32 cellular contexts compared by ENCODE assay signal in the genomic region with DNA sequence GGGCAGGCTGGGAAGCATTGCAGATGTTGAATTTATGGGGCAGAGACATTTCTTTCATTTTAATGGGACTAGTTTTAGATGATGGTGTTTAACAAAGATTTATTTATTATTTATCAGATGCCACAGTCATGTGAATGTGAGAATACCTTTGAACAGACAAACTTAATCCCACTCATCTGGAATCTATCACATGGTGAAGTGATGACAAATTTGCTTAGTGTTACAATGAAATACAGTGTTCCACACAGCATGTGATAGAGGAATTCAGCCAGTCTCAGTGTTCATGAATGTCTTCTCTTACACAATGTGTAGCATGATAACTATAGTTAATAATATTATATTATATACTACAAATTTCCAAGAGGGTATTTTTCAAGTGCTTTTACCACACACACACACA.
"Had no signal": no experiment of that assay in that cellular context is flagged by ENCODE, and none has a peak within 500 bp of the region (broad histone marks: within the 10 kb centered on the region; RNA-seq: fewer than 3 reads in every experiment).

No MANE protein-coding gene starts in this region.

- H3K4me3 Mint-ChIP-seq: activated B cell treated with CpG ODN at 0.5 μM for 24 hours; activated CD4-positive, alpha-beta memory T cell treated with anti-CD3 and anti-CD28 coated beads for 36 hours; activated CD4-positive, alpha-beta T cell treated with anti-CD3 and anti-CD28 coated beads, Interleukin-2, amount 10 ng/mL, durations not matched to agents 24 days and 14 days; activated CD8-positive, alpha-beta T cell treated with anti-CD3 and anti-CD28 coated beads for 36 hours; activated naive CD4-positive, alpha-beta T cell treated with anti-CD3 and anti-CD28 coated beads for 36 hours; activated naive CD8-positive, alpha-beta T cell treated with anti-CD3 and anti-CD28 coated beads for 36 hours; activated T-cell treated with anti-CD3 and anti-CD28 coated beads, Interleukin-2, amount 50 U/mL, for 4 hours; activated T-cell treated with anti-CD3 and anti-CD28 coated beads, Interleukin-2, amount 50 U/mL, for 72 hours; activated T-helper 1 cell treated with anti-CD3 and anti-CD28 coated beads, Interleukin-12 subunit alpha, Interleukin-12 subunit beta, Interleukin-2, Interleukin-4 antibody, amounts not matched to agents 30 ng/mL and 10 ng/mL and 1 ng/mL, durations not matched to agents 14 hours and 24 hours and 36 hours; activated T-helper 17 cell treated with anti-CD3 and anti-CD28 coated beads, Interleukin-2, amount 50 U/mL, for 72 hours; T-helper 1 cell treated with Interleukin-12 subunit alpha and Interleukin-12 subunit beta and Interleukin-4 antibody, amounts not matched to agents 30 μg/mL and 1 μg/mL, for 36 hours; T-helper 2 cell treated with Interferon-gamma antibody and Interleukin-4, amounts not matched to agents 5 μg/mL and 100 μg/mL, for 36 hours had no signal

- H3K4me3 ChIP-seq: body of pancreas, breast epithelium had no signal

- ATAC-seq: activated CD8-positive, alpha-beta T cell treated with anti-CD3 and anti-CD28 coated beads for 36 hours; activated naive CD4-positive, alpha-beta T cell treated with anti-CD3 and anti-CD28 coated beads, Interleukin-2, amount 50 U/mL, for 72 hours; activated T-cell treated with anti-CD3 and anti-CD28 coated beads, Interleukin-2, amount 50 U/mL, for 4 hours; activated T-cell treated with anti-CD3 and anti-CD28 coated beads, Interleukin-2, amount 50 U/mL, for 72 hours; activated T-helper 17 cell treated with anti-CD3 and anti-CD28 coated beads, Interleukin-2, amount 50 U/mL, for 72 hours; body of pancreas had no signal

- H3K9me3 Mint-ChIP-seq: activated CD4-positive, alpha-beta memory T cell treated with anti-CD3 and anti-CD28 coated beads for 36 hours; activated CD8-positive, alpha-beta T cell treated with anti-CD3 and anti-CD28 coated beads for 36 hours; activated naive CD4-positive, alpha-beta T cell treated with anti-CD3 and anti-CD28 coated beads for 36 hours; activated T-cell treated with anti-CD3 and anti-CD28 coated beads, Interleukin-2, amount 50 U/mL, for 4 hours; activated T-helper 17 cell treated with anti-CD3 and anti-CD28 coated beads, Interleukin-2, amount 50 U/mL, for 72 hours; T-helper 1 cell treated with Interleukin-12 subunit alpha and Interleukin-12 subunit beta and Interleukin-4 antibody, amounts not matched to agents 30 μg/mL and 1 μg/mL, for 36 hours; T-helper 2 cell treated with Interferon-gamma antibody and Interleukin-4, amounts not matched to agents 5 μg/mL and 100 μg/mL, for 36 hours had no signal

- H3K27me3 Mint-ChIP-seq: activated B cell treated with CpG ODN at 0.5 μM for 24 hours; activated CD4-positive, alpha-beta memory T cell treated with anti-CD3 and anti-CD28 coated beads for 36 hours; activated CD4-positive, alpha-beta T cell treated with anti-CD3 and anti-CD28 coated beads, Interleukin-2, amount 10 ng/mL, durations not matched to agents 24 days and 14 days; activated CD8-positive, alpha-beta T cell treated with anti-CD3 and anti-CD28 coated beads for 36 hours; activated naive CD8-positive, alpha-beta T cell treated with anti-CD3 and anti-CD28 coated beads for 36 hours; activated T-helper 17 cell treated with anti-CD3 and anti-CD28 coated beads, Interleukin-2, amount 50 U/mL, for 72 hours had no signal

- DNase-seq: activated B cell treated with CpG ODN at 0.5 μM for 24 hours; activated CD4-positive, alpha-beta memory T cell treated with anti-CD3 and anti-CD28 coated beads for 36 hours; activated CD4-positive, alpha-beta T cell treated with anti-CD3 and anti-CD28 coated beads for 4 hours; activated CD4-positive, alpha-beta T cell treated with anti-CD3 and anti-CD28 coated beads, Interleukin-2, amount 10 ng/mL, durations not matched to agents 24 days and 14 days; activated CD4-positive, alpha-beta T cell treated with anti-CD3 and anti-CD28 coated beads, Interleukin-2, amount 50 U/mL, for 1 hour; activated CD4-positive, alpha-beta T cell treated with anti-CD3 and anti-CD28 coated beads, Interleukin-2, amount 50 U/mL, for 4 hours; activated CD4-positive, CD25-positive, alpha-beta regulatory T cell treated with anti-CD3 and anti-CD28 coated beads, Interleukin-2, amount 50 U/mL, for 72 hours; activated CD8-positive, alpha-beta memory T cell treated with anti-CD3 and anti-CD28 coated beads, Interleukin-2, amount 50 U/mL, for 4 hours; activated CD8-positive, alpha-beta T cell treated with anti-CD3 and anti-CD28 coated beads for 36 hours; activated effector memory CD4-positive, alpha-beta T cell treated with anti-CD3 and anti-CD28 coated beads, Interleukin-2, amount 50 U/mL, for 16 hours; activated gamma-delta T cell treated with Interleukin-2 at 50 U/mL for 16 hours; activated naive CD4-positive, alpha-beta T cell; activated naive CD4-positive, alpha-beta T cell treated with anti-CD3 and anti-CD28 coated beads for 36 hours; activated naive CD4-positive, alpha-beta T cell treated with anti-CD3 and anti-CD28 coated beads, Interleukin-2, amount 50 U/mL, for 16 hours; activated naive CD8-positive, alpha-beta T cell treated with anti-CD3 and anti-CD28 coated beads for 36 hours; activated T-cell treated with anti-CD3 and anti-CD28 coated beads for 4 hours; activated T-cell treated with anti-CD3 and anti-CD28 coated beads, Interleukin-2, amount 50 U/mL, for 1 hour; activated T-cell treated with anti-CD3 and anti-CD28 coated beads, Interleukin-2, amount 50 U/mL, for 4 hours; activated T-cell treated with anti-CD3 and anti-CD28 coated beads, Interleukin-2, amount 50 U/mL, for 72 hours; amniotic stem cell; body of pancreas; brain microvascular endothelial cell; central memory CD4-positive, alpha-beta T cell; T-helper 1 cell; T-helper 2 cell; T-helper 9 cell had no signal

- H3K27ac Mint-ChIP-seq: activated B cell treated with CpG ODN at 0.5 μM for 24 hours; activated CD4-positive, alpha-beta memory T cell treated with anti-CD3 and anti-CD28 coated beads for 36 hours; activated CD4-positive, alpha-beta T cell treated with anti-CD3 and anti-CD28 coated beads, Interleukin-2, amount 10 ng/mL, durations not matched to agents 24 days and 14 days; activated CD8-positive, alpha-beta T cell treated with anti-CD3 and anti-CD28 coated beads for 36 hours; activated naive CD4-positive, alpha-beta T cell treated with anti-CD3 and anti-CD28 coated beads for 36 hours; activated naive CD4-positive, alpha-beta T cell treated with anti-CD3 and anti-CD28 coated beads, Interleukin-2, amount 50 U/mL, for 72 hours; activated naive CD8-positive, alpha-beta T cell treated with anti-CD3 and anti-CD28 coated beads for 36 hours; activated T-cell treated with anti-CD3 and anti-CD28 coated beads, Interleukin-2, amount 50 U/mL, for 72 hours; activated T-helper 1 cell treated with anti-CD3 and anti-CD28 coated beads, Interleukin-12 subunit alpha, Interleukin-12 subunit beta, Interleukin-2, Interleukin-4 antibody, amounts not matched to agents 30 ng/mL and 10 ng/mL and 1 ng/mL, durations not matched to agents 14 hours and 24 hours and 36 hours; activated T-helper 17 cell treated with anti-CD3 and anti-CD28 coated beads, Interleukin-2, amount 50 U/mL, for 72 hours; T-helper 1 cell treated with Interleukin-12 subunit alpha and Interleukin-12 subunit beta and Interleukin-4 antibody, amounts not matched to agents 30 μg/mL and 1 μg/mL, for 36 hours; T-helper 2 cell treated with Interferon-gamma antibody and Interleukin-4, amounts not matched to agents 5 μg/mL and 100 μg/mL, for 36 hours had no signal

- H3K4me1 Mint-ChIP-seq: activated B cell treated with CpG ODN at 0.5 μM for 24 hours; activated CD4-positive, alpha-beta T cell treated with anti-CD3 and anti-CD28 coated beads, Interleukin-2, amount 10 ng/mL, durations not matched to agents 24 days and 14 days; activated naive CD8-positive, alpha-beta T cell treated with anti-CD3 and anti-CD28 coated beads for 36 hours; activated T-helper 17 cell treated with anti-CD3 and anti-CD28 coated beads, Interleukin-2, amount 50 U/mL, for 72 hours had no signal

- H3K36me3 Mint-ChIP-seq: activated CD4-positive, alpha-beta memory T cell treated with anti-CD3 and anti-CD28 coated beads for 36 hours; activated naive CD4-positive, alpha-beta T cell treated with anti-CD3 and anti-CD28 coated beads, Interleukin-2, amount 50 U/mL, for 72 hours; activated naive CD8-positive, alpha-beta T cell treated with anti-CD3 and anti-CD28 coated beads for 36 hours had no signal
